Comparison of ENCODE assay signal across 12 cellular contexts in genomic region chr18:35117372-35117771, GRCh38.
DNase-seq lines count a peak whose midpoint lies in the region; ATAC-seq and TF ChIP-seq lines count a peak whose summit lies in the region.
"Had no signal": no experiment of that assay in that cellular context is flagged by ENCODE, and none has a peak within 500 bp of the region (broad histone marks: within the 10 kb centered on the region; RNA-seq: fewer than 3 reads in every experiment).

No MANE protein-coding gene starts in this region.

- in situ Hi-C loops in brain microvascular endothelial cell (cut with HindIII; ENCODE audit: low pct_ligation_motif_present, low sequenced_read_pairs): no loop called here

- WGBS in lung, 2 donors: 91% methylated on average over 6 of the region's 6 CpGs

- no peak for TF ChIP-seq CTCF in Loucy (conservative IDR thresholded peaks at IDR 0.05; ENCODE audit: low read length)
- no peak for TF ChIP-seq CTCF in brain microvascular endothelial cell (IDR thresholded peaks at IDR 0.05; ENCODE audit: low read depth, low read length, missing control alignments)
- no peak for TF ChIP-seq CTCF in lung (IDR thresholded peaks at IDR 0.05; ENCODE audit: control extremely low read depth, extremely low read depth)
- TF ChIP-seq CTCF in OCI-LY7 (conservative IDR thresholded peaks at IDR 0.05; ENCODE audit: low read length): no peak

- H3K4me3 ChIP-seq in Loucy (ENCODE audit: low read length, poor library complexity, severe bottlenecking) (no peak overlapping the region), brain microvascular endothelial cell (ENCODE audit: low read depth, low read length) (no peak overlapping the region), lung (no peak overlapping the region), subcutaneous abdominal adipose tissue (ENCODE audit: low read depth in 1 of 5, low read length in 5 of 5) (no peak overlapping the region), OCI-LY7 (ENCODE audit: low read depth, low read length, poor library complexity, severe bottlenecking) (no peak overlapping the region)
- H3K4me3 ChIP-seq: MG63, tibial nerve had no signal

- H3K27ac ChIP-seq in brain microvascular endothelial cell (peak overlapping the region; percentile 55), lung (ENCODE audit: low read depth in 1 of 2, low read length in 1 of 2) (peak overlapping the region; percentile 76 to 87), subcutaneous abdominal adipose tissue (ENCODE audit: low read depth, low read length) (peak overlapping the region; percentile 69), OCI-LY7 (ENCODE audit: low read depth, low read length, poor library complexity, severe bottlenecking) (no peak overlapping the region)

- ATAC-seq in lung (ENCODE audit: insufficient read depth, low FRiP score): no peak

- H3K36me3 ChIP-seq in Loucy (ENCODE audit: insufficient read depth, low read length) (peaks cover 6% of the 10 kb centered on the region), brain microvascular endothelial cell (replicated peaks) (no peaks in the 10 kb centered on the region), lung (ENCODE audit: control insufficient read depth in 2 of 2, insufficient read depth in 2 of 2, low read length in 2 of 2) (no peaks in the 10 kb centered on the region), subcutaneous abdominal adipose tissue (ENCODE audit: control insufficient read depth in 5 of 5, insufficient read depth in 5 of 5, low read length in 5 of 5) (peaks cover 0 to 2% (median 0%) of the 10 kb centered on the region in 5 donors), OCI-LY7 (ENCODE audit: insufficient read depth, low read length) (no peaks in the 10 kb centered on the region; the same call in 1 of the 2 replicates)
- H3K36me3 ChIP-seq: MG63 had no signal

- no peaks in the 10 kb centered on the region for H3F3A ChIP-seq in Loucy (ENCODE audit: low read depth)

- CTCF ChIA-PET in OCI-LY7 (lab: Charles Lee; ENCODE audit: unreplicated experiment): no interaction called here

- H3K4me2 ChIP-seq in Loucy (ENCODE audit: low read depth, low read length, poor library complexity, severe bottlenecking) (peak overlapping the region; percentile 11), OCI-LY7 (ENCODE audit: low read length) (no peak overlapping the region)

- peaks cover 77% of the 10 kb centered on the region for H3K79me2 ChIP-seq in Loucy (ENCODE audit: insufficient read depth, low read length)
- no peaks in the 10 kb centered on the region for H3K79me2 ChIP-seq in OCI-LY7 (ENCODE audit: insufficient read depth, low read depth, low read length)

- H3K27me3 ChIP-seq in Loucy (ENCODE audit: insufficient read depth, low read length, poor library complexity, severe bottlenecking) (no peaks in the 10 kb centered on the region), brain microvascular endothelial cell (replicated peaks) (no peaks in the 10 kb centered on the region), lung (ENCODE audit: control insufficient read depth, insufficient read depth) (no peaks in the 10 kb centered on the region), subcutaneous abdominal adipose tissue (ENCODE audit: control insufficient read depth in 5 of 5, insufficient read depth in 4 of 5, low read length in 5 of 5) (no peaks in the 10 kb centered on the region)
- H3K27me3 ChIP-seq: MG63, tibial nerve had no signal

- H3K9ac ChIP-seq in Loucy (ENCODE audit: low read depth, low read length, poor library complexity, severe bottlenecking) (no peak overlapping the region), subcutaneous abdominal adipose tissue (ENCODE audit: low read length in 5 of 5) (peak overlapping the region in 2 of 5 donors; percentile 35 to 50)

- peaks cover 4% of the 10 kb centered on the region for H4K20me1 ChIP-seq in Loucy (ENCODE audit: insufficient read depth, low read length, poor library complexity, severe bottlenecking)
- H4K20me1 ChIP-seq in OCI-LY7 (ENCODE audit: insufficient read depth, low read length): no peaks in the 10 kb centered on the region

- 0 out of 2 replicates have a peak, but pooled peaks cover 3% of the 10 kb centered on the region for H3K9me3 ChIP-seq in Loucy (ENCODE audit: insufficient read depth, low read depth, low read length)
- H3K9me3 ChIP-seq in lung (ENCODE audit: control insufficient read depth in 2 of 2, insufficient read depth in 1 of 2, low read length in 1 of 2): no peaks in the 10 kb centered on the region
- no peaks in the 10 kb centered on the region for H3K9me3 ChIP-seq in subcutaneous abdominal adipose tissue (ENCODE audit: control insufficient read depth in 5 of 5, low read length in 5 of 5)
- H3K9me3 ChIP-seq in OCI-LY7 (ENCODE audit: low read length): no peaks in the 10 kb centered on the region
- H3K9me3 ChIP-seq: MG63, tibial nerve had no signal

- POLR2A ChIA-PET in OCI-LY7 (lab: Charles Lee): no interaction called here

- no peaks in the 10 kb centered on the region for H3K9me2 ChIP-seq in Loucy (replicated peaks; ENCODE audit: low read depth, low read length)
- no peaks in the 10 kb centered on the region for H3K9me2 ChIP-seq in OCI-LY7 (ENCODE audit: insufficient read depth, low read length)

- DNase-seq in brain microvascular endothelial cell (no peak), lung (ENCODE audit: low spot score) (no peak), glomerular visceral epithelial cell (ENCODE audit: extremely low spot score) (no peak), OCI-LY7 (ENCODE audit: low spot score) (no peak), putamen (ENCODE audit: low spot score) (no peak)
- DNase-seq: activated naive CD8-positive, alpha-beta T cell treated with anti-CD3 and anti-CD28 coated beads for 36 hours; MG63; NCI-H2081 treated with DMSO at 0.1 percent for 48 hours; NCI-H748 treated with DMSO at 0.1 percent for 48 hours had no signal

- peaks cover 17% of the 10 kb centered on the region for H3K4me1 ChIP-seq in Loucy (ENCODE audit: insufficient read depth, low read length, poor library complexity, severe bottlenecking)
- peaks cover 14 to 15% of the 10 kb centered on the region in 2 donors for H3K4me1 ChIP-seq in lung (ENCODE audit: control insufficient read depth in 2 of 2, insufficient read depth in 2 of 2, low read length in 2 of 2)
- H3K4me1 ChIP-seq in subcutaneous abdominal adipose tissue (ENCODE audit: control insufficient read depth in 5 of 5, insufficient read depth in 5 of 5, low read length in 5 of 5): peaks cover 8 to 21% (median 18%) of the 10 kb centered on the region in 5 donors
- peaks cover 5% of the 10 kb centered on the region for H3K4me1 ChIP-seq in OCI-LY7 (ENCODE audit: insufficient read depth, low read length, poor library complexity, severe bottlenecking)

- intact Hi-C loops in OCI-LY7 (cut with micrococcal nuclease; ENCODE audit: unreplicated experiment): no loop called here

- no TSS peak for BruUV-seq in OCI-LY7 (replicated peaks; lab: Mats Ljungman, UMichigan)

- H2AFZ ChIP-seq in Loucy (ENCODE audit: low read length) (no peak overlapping the region), OCI-LY7 (ENCODE audit: low read length) (no peak overlapping the region)
